8 cellular contexts compared by ENCODE assay signal in genomic region chr1:157580179-157580827, GRCh38. TPM values are rescaled to one million over a fixed set of nuclear protein-coding genes. Genes with fewer than 3 reads are reported as not detected.
DNase-seq lines count a peak whose midpoint lies in the region; ATAC-seq and TF ChIP-seq lines count a peak whose summit lies in the region.
"Had no signal": no experiment of that assay in that cellular context is flagged by ENCODE, and none has a peak within 500 bp of the region (broad histone marks: within the 10 kb centered on the region; RNA-seq: fewer than 3 reads in every experiment).

No MANE protein-coding gene starts in this region.

- H3K36me3 ChIP-seq in kidney epithelial cell (ENCODE audit: control insufficient read depth, insufficient read depth, low read length) (no peaks in the 10 kb centered on the region), thoracic aorta (no peaks in the 10 kb centered on the region)

- no peak overlapping the region for H3K27ac ChIP-seq in thoracic aorta

- BruUV-seq in MCF 10A (replicated peaks; lab: Mats Ljungman, UMichigan) = no TSS peak

- TF ChIP-seq CTCF in MCF 10A (IDR thresholded peaks at IDR 0.05; ENCODE audit: unreplicated experiment) (peak; percentile 82), kidney epithelial cell (IDR thresholded peaks at IDR 0.05; ENCODE audit: insufficient read depth, low read length, poor library complexity, severe bottlenecking) (peak; percentile 67), thoracic aorta (IDR thresholded peaks at IDR 0.05) (peak; percentile 29)

- intact Hi-C loops in MCF 10A (cut with micrococcal nuclease) = loop anchor here (1.0 kb wide), 3 partner anchors 111 to 545 kb away; no protein-coding TSS in a partner anchor

- POLR2A ChIA-PET in MCF 10A (lab: Yijun Ruan, JAX) = interaction anchor here (0.7 to 1.2 kb wide), 4 partner anchors 40 to 544 kb away, joined by 3 to 5 read pairs (median 3); no protein-coding TSS in a partner anchor

- no peak overlapping the region for H3K4me3 Mint-ChIP-seq in MCF 10A (ENCODE audit: unreplicated experiment)
- H3K4me3 Mint-ChIP-seq: activated naive CD4-positive, alpha-beta T cell treated with anti-CD3 and anti-CD28 coated beads, Interleukin-2, amount 50 U/mL, for 24 hours had no signal

- peak; percentile 37 for ATAC-seq in HG02759 (IDR thresholded peaks at IDR 0.05; ENCODE audit: unreplicated experiment)
- no peak for ATAC-seq in thoracic aorta (ENCODE audit: insufficient number of reproducible peaks, low FRiP score, low read depth)
- ATAC-seq in GM19455 (IDR thresholded peaks at IDR 0.05; ENCODE audit: unreplicated experiment) = no peak

- no peaks in the 10 kb centered on the region for H3K4me1 Mint-ChIP-seq in MCF 10A (ENCODE audit: insufficient read depth, unreplicated experiment)
- H3K4me1 Mint-ChIP-seq: activated naive CD4-positive, alpha-beta T cell treated with anti-CD3 and anti-CD28 coated beads, Interleukin-2, amount 50 U/mL, for 24 hours had no signal

- H3K27me3 ChIP-seq in kidney epithelial cell (ENCODE audit: control insufficient read depth, insufficient read depth, low read length) (no peaks in the 10 kb centered on the region), thoracic aorta (replicated peaks; ENCODE audit: insufficient read depth) (no peaks in the 10 kb centered on the region)

- H3K9me3 ChIP-seq in thoracic aorta = peaks cover 6% of the 10 kb centered on the region

- CTCF ChIA-PET in MCF 10A (lab: Yijun Ruan, JAX) = interaction anchor here (0.6 to 8.9 kb wide), 99 partner anchors 9 to 1117 kb away, joined by 3 to 142 read pairs (median 4); partner anchors contain the start of gene FCRL4

- no peaks in the 10 kb centered on the region for H3K9me3 Mint-ChIP-seq in MCF 10A (ENCODE audit: unreplicated experiment)
- H3K9me3 Mint-ChIP-seq: activated naive CD4-positive, alpha-beta T cell treated with anti-CD3 and anti-CD28 coated beads, Interleukin-2, amount 50 U/mL, for 24 hours had no signal

- H3K36me3 Mint-ChIP-seq in MCF 10A (ENCODE audit: insufficient read depth, unreplicated experiment) = no peaks in the 10 kb centered on the region
- H3K36me3 Mint-ChIP-seq: activated naive CD4-positive, alpha-beta T cell treated with anti-CD3 and anti-CD28 coated beads, Interleukin-2, amount 50 U/mL, for 24 hours had no signal

- no peak overlapping the region for H3K27ac Mint-ChIP-seq in MCF 10A (ENCODE audit: low read depth, unreplicated experiment)
- H3K27ac Mint-ChIP-seq: activated naive CD4-positive, alpha-beta T cell treated with anti-CD3 and anti-CD28 coated beads, Interleukin-2, amount 50 U/mL, for 24 hours had no signal

- no peak overlapping the region for H3K4me3 ChIP-seq in kidney epithelial cell (ENCODE audit: low read depth, low read length)
- no peak overlapping the region for H3K4me3 ChIP-seq in thoracic aorta

- peak; percentile 59 for DNase-seq in EH (ENCODE audit: low read depth)
- peak; percentile 50 for DNase-seq in NCI-H748 (lab: John Stamatoyannopoulos, UW; ENCODE audit: unreplicated experiment)
- peak; percentile 85 for DNase-seq in MCF 10A (ENCODE audit: unreplicated experiment)
- DNase-seq in kidney epithelial cell (ENCODE audit: low read depth) = peak; percentile 49
- DNase-seq in thoracic aorta (ENCODE audit: low spot score) = no peak

- no peaks in the 10 kb centered on the region for H3K4me1 ChIP-seq in thoracic aorta (ENCODE audit: control insufficient read depth in 1 of 2, low read depth in 2 of 2)

- peaks cover 62% of the 10 kb centered on the region for H3K27me3 Mint-ChIP-seq in MCF 10A (ENCODE audit: insufficient read depth, unreplicated experiment)

RNA-seq across cellular contexts. Expression of gene FCRL4, which starts 17.6 kb away (rescaled TPM):
- total RNA-seq in MCF 10A (2022) (not detected in 2 replicates), kidney epithelial cell (not detected in 2 replicates), thoracic aorta (not detected)

RNA-seq across cellular contexts. Expression of gene FCRL5, which starts 28.0 kb away (rescaled TPM):
- total RNA-seq in MCF 10A (2022) (not detected in 2 replicates), kidney epithelial cell (not detected in 2 replicates), thoracic aorta (under 1 TPM; 0.21 to 0.54 TPM)

Comparison
In these comparisons a context has a peak if more than half of its experiments do, and no peak if none do; other contexts are left out.
1. CTCF ChIP-seq: peak in every context shown above with its lines; median percentile 82 in MCF 10A; 67 in kidney epithelial cell; 29 in thoracic aorta.